ENCODE assay signal across 8 cellular contexts in genomic region chr7:137992738-137993394, GRCh38. TPM values are rescaled to one million over a fixed set of nuclear protein-coding genes. Genes with fewer than 3 reads are reported as not detected.
DNase-seq lines count a peak whose midpoint lies in the region; ATAC-seq, FAIRE-seq and TF ChIP-seq lines count a peak whose summit lies in the region.

No MANE protein-coding gene starts in this region.

- H3K9me3 Mint-ChIP-seq in CD4-positive, alpha-beta memory T cell, result peaks cover 0 to 2% (median 0%) of the 10 kb centered on the region in 8 donors
- H3K9me3 Mint-ChIP-seq in astrocyte (ENCODE audit: unreplicated experiment), result no peaks in the 10 kb centered on the region

- peak; percentile 54 for ATAC-seq in GM19455 (IDR thresholded peaks at IDR 0.05; ENCODE audit: unreplicated experiment)

- no peak overlapping the region for H2AFZ ChIP-seq in astrocyte (ENCODE audit: low read depth, low read length)

- peaks cover 24 to 49% (median 36%) of the 10 kb centered on the region in 4 donors for H3K4me1 Mint-ChIP-seq in CD4-positive, alpha-beta memory T cell
- peaks cover 39% of the 10 kb centered on the region for H3K4me1 Mint-ChIP-seq in astrocyte (ENCODE audit: low read depth, unreplicated experiment)

- H3K9ac ChIP-seq in astrocyte (ENCODE audit: low read length) (peak overlapping the region; percentile 80), liver (ENCODE audit: low read depth in 1 of 2, low read length in 2 of 2) (no peak overlapping the region)

- TF ChIP-seq CTCF in HL-60 (IDR thresholded peaks at IDR 0.05; ENCODE audit: insufficient read depth, low read length) (no peak), astrocyte (IDR thresholded peaks at IDR 0.05; ENCODE audit: insufficient read depth, low read depth, low read length) (no peak), liver (IDR thresholded peaks at IDR 0.05; ENCODE audit: low read depth, low read length, missing input control) (no peak)

- no peaks in the 10 kb centered on the region for H3K27me3 ChIP-seq in CD4-positive, alpha-beta memory T cell (ENCODE audit: insufficient read depth, low read length)
- H3K27me3 ChIP-seq in HL-60 (ENCODE audit: insufficient read depth, poor library complexity, severe bottlenecking) (no peaks in the 10 kb centered on the region), astrocyte (ENCODE audit: insufficient read depth, low read length) (no peaks in the 10 kb centered on the region), liver (ENCODE audit: control insufficient read depth in 4 of 4, insufficient read depth in 4 of 4, low read length in 3 of 4) (no peaks in the 10 kb centered on the region)

- no peak for TF ChIP-seq POLR2A in H54 (IDR thresholded peaks at IDR 0.05; ENCODE audit: low read depth, low read length)

- no peaks in the 10 kb centered on the region for H3K36me3 ChIP-seq in CD4-positive, alpha-beta memory T cell (ENCODE audit: insufficient read depth, low read length)
- H3K36me3 ChIP-seq in astrocyte (ENCODE audit: insufficient read depth, low read length) (peaks cover 4% of the 10 kb centered on the region), liver (ENCODE audit: control insufficient read depth in 4 of 4, insufficient read depth in 3 of 4, low read depth in 1 of 4, low read length in 3 of 4) (no peaks in the 10 kb centered on the region)

- H3K4me3 ChIP-seq in CD4-positive, alpha-beta memory T cell (ENCODE audit: low read length in 2 of 2), result no peak overlapping the region
- H3K4me3 ChIP-seq in HL-60 (replicated peaks; ENCODE audit: insufficient read depth, low read length), result no peak overlapping the region
- peak overlapping the region; percentile 4 for H3K4me3 ChIP-seq in astrocyte (ENCODE audit: insufficient read depth, low read depth, low read length)
- H3K4me3 ChIP-seq in liver (ENCODE audit: low read depth in 1 of 3, low read length in 3 of 3), result no peak overlapping the region

- peaks cover 90% of the 10 kb centered on the region for H3K79me2 ChIP-seq in astrocyte (ENCODE audit: insufficient read depth, low read length)

- intact Hi-C loops in CD4-positive, alpha-beta memory T cell (cut with micrococcal nuclease), result no loop called here

- CTCF ChIA-PET in CD4-positive, alpha-beta memory T cell (lab: Charles Lee; ENCODE audit: partially characterized antibody), result interaction anchor here (0.8 to 3.2 kb wide), 6 partner anchors 9 to 93 kb away, joined by 3 to 11 read pairs (median 7); partner anchors contain the start of gene CREB3L2

- POLR2A ChIA-PET in CD4-positive, alpha-beta memory T cell (lab: Charles Lee; ENCODE audit: partially characterized antibody), result interaction anchor here (1.6 kb wide), 1 partner anchor 9 kb away, joined by 6 read pairs; the partner anchor contains the start of gene CREB3L2

- DNase-seq in CD4-positive, alpha-beta memory T cell, result no peak
- peak; percentile 92 to 95 for DNase-seq in HL-60 (ENCODE audit: low read depth in 1 of 2, low spot score in 1 of 2)
- DNase-seq in astrocyte (ENCODE audit: low read depth), result peak; percentile 95
- DNase-seq in H54 (ENCODE audit: insufficient read length, low spot score), result no peak
- DNase-seq in NCI-H1417 treated with DMSO at 0.1 percent for 48 hours (lab: John Stamatoyannopoulos, UW), result no peak
- no peak for DNase-seq in G401 (ENCODE audit: low spot score)

- no peak overlapping the region for H3K27ac ChIP-seq in CD4-positive, alpha-beta memory T cell (ENCODE audit: low read depth, low read length)
- H3K27ac ChIP-seq in HL-60 (replicated peaks) (peak overlapping the region; percentile 79), astrocyte (ENCODE audit: low read depth, low read length) (peak overlapping the region; percentile 92), liver (ENCODE audit: low read depth in 1 of 2, low read length in 2 of 2) (peak overlapping the region; percentile 63 to 64)

- peaks cover 45% of the 10 kb centered on the region for H4K20me1 ChIP-seq in astrocyte (ENCODE audit: insufficient read depth, low read length)

- peak overlapping the region in 6 of 8 donors; percentile 13 to 77 (median 46) for H3K4me3 Mint-ChIP-seq in CD4-positive, alpha-beta memory T cell
- peak overlapping the region; percentile 68 for H3K4me3 Mint-ChIP-seq in astrocyte (ENCODE audit: unreplicated experiment)

- WGBS in liver, result 62% methylated on average over 4 of the region's 4 CpGs

- in situ Hi-C loops in G401 (cut with HindIII; ENCODE audit: low sequenced_read_pairs), result no loop called here

- peak overlapping the region in 5 of 7 donors; percentile 5 to 54 (median 31) for H3K27ac Mint-ChIP-seq in CD4-positive, alpha-beta memory T cell
- H3K27ac Mint-ChIP-seq in astrocyte (ENCODE audit: unreplicated experiment), result peak overlapping the region; percentile 91

- no peak for TF ChIP-seq RAD21 in liver (IDR thresholded peaks at IDR 0.05)

- no peaks in the 10 kb centered on the region for H3K27me3 Mint-ChIP-seq in CD4-positive, alpha-beta memory T cell
- no peaks in the 10 kb centered on the region for H3K27me3 Mint-ChIP-seq in astrocyte (ENCODE audit: low read depth, unreplicated experiment)

- peaks cover 4 to 18% of the 10 kb centered on the region in 2 donors for H3K36me3 Mint-ChIP-seq in CD4-positive, alpha-beta memory T cell
- H3K36me3 Mint-ChIP-seq in astrocyte (ENCODE audit: low read depth, unreplicated experiment), result peaks cover 23% of the 10 kb centered on the region

- FAIRE-seq in astrocyte (lab: Jason Lieb, UNC) (no peak), H54 (lab: Jason Lieb, UNC) (no peak)

- H3K4me2 ChIP-seq in astrocyte (ENCODE audit: low read length), result peak overlapping the region; percentile 69

- H3K9me3 ChIP-seq in CD4-positive, alpha-beta memory T cell (ENCODE audit: control insufficient read depth in 1 of 2, low read length in 2 of 2), result no peaks in the 10 kb centered on the region
- H3K9me3 ChIP-seq in astrocyte (ENCODE audit: insufficient read depth, low read depth, low read length) (no peaks in the 10 kb centered on the region), liver (ENCODE audit: control insufficient read depth in 4 of 4, low read length in 3 of 4) (no peaks in the 10 kb centered on the region)

- H3K4me1 ChIP-seq in CD4-positive, alpha-beta memory T cell (ENCODE audit: insufficient read depth, low read length), result peaks cover 29% of the 10 kb centered on the region
- peaks cover 64% of the 10 kb centered on the region for H3K4me1 ChIP-seq in astrocyte (ENCODE audit: insufficient read depth, low read length)
- peaks cover 6 to 27% (median 6%) of the 10 kb centered on the region in 4 donors for H3K4me1 ChIP-seq in liver (ENCODE audit: control insufficient read depth in 4 of 4, insufficient read depth in 4 of 4, low read length in 3 of 4)

TF ChIP-seq in liver, 16 proteins besides CTCF, POLR2A, EP300 and RAD21:
- TF ChIP-seq YY1 (IDR thresholded peaks at IDR 0.05) (peak; percentile 45), HNF4G (IDR thresholded peaks at IDR 0.05) (no peak)
TF ChIP-seq in liver: peak in this region for 1.

RNA-seq across cellular contexts. Expression of gene CREB3L2, which starts 9.0 kb away (rescaled TPM):
- 10 to 100 TPM; 39.3 to 41.3 TPM for total RNA-seq in CD4-positive, alpha-beta memory T cell
- polyA plus RNA-seq in CD4-positive, alpha-beta memory T cell, result 10 to 100 TPM in 1 of 2 donors, 1 to 10 TPM in 1; 6.8 to 17.4 TPM
- total RNA-seq in astrocyte, result 116 and 128 TPM in 2 replicates
- total RNA-seq in liver, result 10 to 100 TPM; 12.9 to 16.6 TPM
- polyA plus RNA-seq in liver, result 1 to 10 TPM; 6.7 to 7.0 TPM
- 2.3 and 4.1 TPM in 2 replicates for total RNA-seq in G401 (2014; rRNA removed; shearing (Covaris generic))

Comparison
In these comparisons a context has a peak if more than half of its experiments do, and no peak if none do; other contexts are left out.
1. DNase-seq: peak in HL-60 (2 of 2) and astrocyte (single experiment); none in CD4-positive, alpha-beta memory T cell (0 of 5), H54 (single experiment), NCI-H1417 treated with DMSO at 0.1 percent for 48 hours (single experiment) and G401 (single experiment).